Comparison of ENCODE assay signal across 8 cellular contexts in genomic region chr7:150800576-150801241, GRCh38. TPM values are rescaled to one million over a fixed set of nuclear protein-coding genes. Genes with fewer than 3 reads are reported as not detected.
DNase-seq lines count a peak whose midpoint lies in the region; ATAC-seq and TF ChIP-seq lines count a peak whose summit lies in the region.

Gene TMEM176A, plus strand, starts transcription at chr7:150800769. Its CDS starts 782 bp downstream, at chr7:150801551.

- H3K4me3 Mint-ChIP-seq in activated CD4-positive, alpha-beta T cell treated with anti-CD3 and anti-CD28 coated beads for 36 hours: peak within 1 kb of the TSS; percentile 29
- no peak within 1 kb of the TSS for H3K4me3 Mint-ChIP-seq in activated CD4-positive, alpha-beta T cell treated with anti-CD3 and anti-CD28 coated beads, Interleukin-2, amount 10 ng/mL, durations not matched to agents 24 days and 14 days
- H3K4me3 Mint-ChIP-seq in endothelial cell (ENCODE audit: unreplicated experiment) (peak within 1 kb of the TSS; percentile 71), naive B cell (peak within 1 kb of the TSS; percentile 43 to 76 (median 61)), type B pancreatic cell (peak within 1 kb of the TSS; percentile 82)

- peaks cover 37% of the 10 kb centered on the region for H3K27me3 Mint-ChIP-seq in activated CD4-positive, alpha-beta T cell treated with anti-CD3 and anti-CD28 coated beads for 36 hours
- peaks cover 61% of the 10 kb centered on the region for H3K27me3 Mint-ChIP-seq in activated CD4-positive, alpha-beta T cell treated with anti-CD3 and anti-CD28 coated beads, Interleukin-2, amount 10 ng/mL, durations not matched to agents 24 days and 14 days
- peaks cover 18% of the 10 kb centered on the region for H3K27me3 Mint-ChIP-seq in endothelial cell (ENCODE audit: unreplicated experiment)
- H3K27me3 Mint-ChIP-seq in naive B cell: peaks cover 39 to 76% (median 66%) of the 10 kb centered on the region in 3 donors
- H3K27me3 Mint-ChIP-seq in type B pancreatic cell: peaks cover 66% of the 10 kb centered on the region

- no peaks in the 10 kb centered on the region for H3K36me3 ChIP-seq in SJCRH30

- no peak within 1 kb of the TSS for H3K27ac Mint-ChIP-seq in activated CD4-positive, alpha-beta T cell treated with anti-CD3 and anti-CD28 coated beads for 36 hours
- no peak within 1 kb of the TSS for H3K27ac Mint-ChIP-seq in activated CD4-positive, alpha-beta T cell treated with anti-CD3 and anti-CD28 coated beads, Interleukin-2, amount 10 ng/mL, durations not matched to agents 24 days and 14 days
- H3K27ac Mint-ChIP-seq in endothelial cell (ENCODE audit: unreplicated experiment) (peak within 1 kb of the TSS; percentile 81), naive B cell (no peak within 1 kb of the TSS), type B pancreatic cell (peak within 1 kb of the TSS; percentile 36)

- POLR2A ChIA-PET in activated CD4-positive, alpha-beta T cell treated with anti-CD3 and anti-CD28 coated beads for 36 hours (lab: Charles Lee): no interaction called here

- H3K36me3 Mint-ChIP-seq in activated CD4-positive, alpha-beta T cell treated with anti-CD3 and anti-CD28 coated beads for 36 hours (ENCODE audit: low read depth): no peaks in the 10 kb centered on the region
- H3K36me3 Mint-ChIP-seq in activated CD4-positive, alpha-beta T cell treated with anti-CD3 and anti-CD28 coated beads, Interleukin-2, amount 10 ng/mL, durations not matched to agents 24 days and 14 days (ENCODE audit: low read depth): no peaks in the 10 kb centered on the region
- peaks cover 8% of the 10 kb centered on the region for H3K36me3 Mint-ChIP-seq in endothelial cell (ENCODE audit: low read depth, unreplicated experiment)
- peaks cover 0 to 19% of the 10 kb centered on the region in 2 donors for H3K36me3 Mint-ChIP-seq in naive B cell
- H3K36me3 Mint-ChIP-seq in type B pancreatic cell: no peaks in the 10 kb centered on the region

- no peaks in the 10 kb centered on the region for H3K9me3 ChIP-seq in SJCRH30 (replicated peaks)

- TF ChIP-seq CTCF in endothelial cell (IDR thresholded peaks at IDR 0.05; ENCODE audit: unreplicated experiment) (no peak), type B pancreatic cell (conservative IDR thresholded peaks at IDR 0.05) (no peak)

- ATAC-seq in activated CD4-positive, alpha-beta T cell treated with anti-CD3 and anti-CD28 coated beads for 36 hours: peak; percentile 57
- no peak for ATAC-seq in naive B cell (ENCODE audit: low read depth in 2 of 2)

- peaks cover 3% of the 10 kb centered on the region for H3K9me3 Mint-ChIP-seq in activated CD4-positive, alpha-beta T cell treated with anti-CD3 and anti-CD28 coated beads for 36 hours (ENCODE audit: low read depth)
- peaks cover under 1% of the 10 kb centered on the region for H3K9me3 Mint-ChIP-seq in activated CD4-positive, alpha-beta T cell treated with anti-CD3 and anti-CD28 coated beads, Interleukin-2, amount 10 ng/mL, durations not matched to agents 24 days and 14 days
- H3K9me3 Mint-ChIP-seq in endothelial cell (ENCODE audit: unreplicated experiment) (no peaks in the 10 kb centered on the region), naive B cell (peaks cover 3 to 22% (median 10%) of the 10 kb centered on the region in 7 donors), type B pancreatic cell (no peaks in the 10 kb centered on the region)

- no peaks in the 10 kb centered on the region for H3K4me1 ChIP-seq in SJCRH30

- CTCF ChIA-PET in activated CD4-positive, alpha-beta T cell treated with anti-CD3 and anti-CD28 coated beads for 36 hours (lab: Charles Lee): interaction anchor here (1.1 kb wide), 1 partner anchor 76 kb away, joined by 3 read pairs; no protein-coding TSS in a partner anchor

- H3K4me3 ChIP-seq in SJCRH30: no peak within 1 kb of the TSS

- peaks cover 3% of the 10 kb centered on the region for H3K27me3 ChIP-seq in SJCRH30

- DNase-seq in activated CD4-positive, alpha-beta T cell treated with anti-CD3 and anti-CD28 coated beads for 36 hours: peak; percentile 30
- no peak for DNase-seq in activated CD4-positive, alpha-beta T cell treated with anti-CD3 and anti-CD28 coated beads, Interleukin-2, amount 10 ng/mL, durations not matched to agents 24 days and 14 days
- no peak for DNase-seq in endothelial cell (ENCODE audit: low spot score)
- DNase-seq in naive B cell: no peak
- DNase-seq in type B pancreatic cell (ENCODE audit: extremely low spot score, unreplicated experiment): no peak
- no peak for DNase-seq in NCI-H1694 treated with DMSO at 0.1 percent for 48 hours (lab: John Stamatoyannopoulos, UW)
- no peak for DNase-seq in A172 (ENCODE audit: low spot score)
- no peak for DNase-seq in SJCRH30

- peaks cover 2% of the 10 kb centered on the region for H3K4me1 Mint-ChIP-seq in activated CD4-positive, alpha-beta T cell treated with anti-CD3 and anti-CD28 coated beads for 36 hours
- no peaks in the 10 kb centered on the region for H3K4me1 Mint-ChIP-seq in activated CD4-positive, alpha-beta T cell treated with anti-CD3 and anti-CD28 coated beads, Interleukin-2, amount 10 ng/mL, durations not matched to agents 24 days and 14 days
- H3K4me1 Mint-ChIP-seq in endothelial cell (ENCODE audit: unreplicated experiment) (peaks cover 10% of the 10 kb centered on the region), naive B cell (peaks cover 9 to 16% (median 9%) of the 10 kb centered on the region in 3 donors), type B pancreatic cell (ENCODE audit: unreplicated experiment) (no peaks in the 10 kb centered on the region)

- no peak within 1 kb of the TSS for H3K27ac ChIP-seq in SJCRH30

- intact Hi-C loops in activated CD4-positive, alpha-beta T cell treated with anti-CD3 and anti-CD28 coated beads for 36 hours (cut with DNase I, micrococcal nuclease): no loop called here
- intact Hi-C loops in activated CD4-positive, alpha-beta T cell treated with anti-CD3 and anti-CD28 coated beads, Interleukin-2, amount 10 ng/mL, durations not matched to agents 24 days and 14 days (cut with micrococcal nuclease): no loop called here

RNA-seq across cellular contexts. Expression of gene TMEM176A, which starts in this region (rescaled TPM):
- not detected for total RNA-seq in activated CD4-positive, alpha-beta T cell treated with anti-CD3 and anti-CD28 coated beads for 36 hours
- not detected in 2 replicates for total RNA-seq in activated CD4-positive, alpha-beta T cell treated with anti-CD3 and anti-CD28 coated beads, Interleukin-2, amount 10 ng/mL, durations not matched to agents 24 days and 14 days
- 1.3 TPM for total RNA-seq in endothelial cell (ENCODE audit: unreplicated experiment)
- 1 to 10 TPM in 1 of 6 donors, under 1 TPM in 1, not detected in 4; 0.44 to 1.9 TPM for polyA plus RNA-seq in naive B cell (ENCODE audit: low read depth in 6 of 6)
- 90.1 and 106 TPM in 2 replicates for total RNA-seq in type B pancreatic cell (ENCODE audit: low replicate concordance)
- not detected in 2 replicates for total RNA-seq in A172 (2014; rRNA removed; shearing (Covaris generic))
- total RNA-seq in SJCRH30 (2014; rRNA removed; shearing (Covaris generic)): not detected in 2 replicates

Comparison
In these comparisons a context has a peak if more than half of its experiments do, and no peak if none do; other contexts are left out.
1. RNA of gene TMEM176A (total RNA-seq): 90.1 to 106 TPM in type B pancreatic cell; 1.3 TPM in endothelial cell (single experiment), not detected in SJCRH30, not detected in activated CD4-positive, alpha-beta T cell treated with anti-CD3 and anti-CD28 coated beads for 36 hours, not detected in activated CD4-positive, alpha-beta T cell treated with anti-CD3 and anti-CD28 coated beads, Interleukin-2, amount 10 ng/mL, durations not matched to agents 24 days and 14 days and not detected in A172; every median in the first group is over 10 times any median in the second.
2. Peak in DNase-seq and ATAC-seq in activated CD4-positive, alpha-beta T cell treated with anti-CD3 and anti-CD28 coated beads for 36 hours; RNA of the gene not detected or under 1 TPM.
3. H3K27ac Mint-ChIP-seq: peak in endothelial cell (single experiment) and type B pancreatic cell (single experiment); none in activated CD4-positive, alpha-beta T cell treated with anti-CD3 and anti-CD28 coated beads for 36 hours (single experiment), activated CD4-positive, alpha-beta T cell treated with anti-CD3 and anti-CD28 coated beads, Interleukin-2, amount 10 ng/mL, durations not matched to agents 24 days and 14 days (single experiment) and naive B cell (0 of 6).